In genomic region chr6:20684474-20684873, GRCh38 we compare ENCODE assay signal across 5 cellular contexts.
"Had no signal": no experiment of that assay in that cellular context is flagged by ENCODE, and none has a peak within 500 bp of the region (broad histone marks: within the 10 kb centered on the region; RNA-seq: fewer than 3 reads in every experiment).

No MANE protein-coding gene starts in this region.

- FAIRE-seq: HTR-8/SVneo had no signal

- H3K27ac ChIP-seq: HL-60 had no signal

- DNase-seq: IMR-90, KBM-7, KG1 had no signal
